8 cellular contexts compared by ENCODE assay signal in the genomic region with DNA sequence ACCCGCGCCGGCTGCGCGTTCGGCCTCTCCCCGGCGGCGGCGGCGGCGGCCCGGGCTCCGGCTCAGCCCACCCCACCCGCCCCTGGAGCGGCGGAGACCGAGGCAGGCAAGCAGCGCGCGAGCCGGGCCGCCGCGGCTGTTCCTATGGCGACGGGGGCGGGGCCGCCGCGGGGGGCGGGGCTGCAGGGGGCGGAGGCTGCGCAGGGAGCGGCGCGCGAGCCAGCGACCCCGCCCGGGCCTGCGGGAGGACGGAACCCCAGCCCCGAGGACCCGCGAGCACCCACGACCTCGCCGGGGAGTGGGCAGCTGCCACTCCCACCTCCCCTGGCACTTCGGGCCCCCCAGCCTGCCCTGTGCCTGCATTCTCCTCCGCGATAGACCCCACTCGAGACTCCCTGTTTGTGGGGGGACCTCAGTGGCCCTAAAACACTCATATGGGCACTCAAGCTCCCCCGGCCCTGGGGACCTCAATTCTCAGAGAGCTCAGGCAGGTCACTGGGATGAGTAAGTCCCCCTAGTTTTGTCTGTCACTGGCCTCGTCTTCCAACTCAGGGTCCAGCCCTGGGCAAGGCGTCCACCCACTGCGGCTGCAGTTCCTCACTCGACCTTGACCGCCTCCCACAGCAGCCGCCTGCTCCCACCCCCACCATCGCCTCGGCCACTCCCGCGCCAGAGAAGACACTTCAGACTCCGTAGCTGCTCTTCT. TPM values are rescaled to one million over a fixed set of nuclear protein-coding genes. Genes with fewer than 3 reads are reported as not detected.
DNase-seq lines count a peak whose midpoint lies in the region; ATAC-seq and TF ChIP-seq lines count a peak whose summit lies in the region.

A gene (minus strand): TSS at position 115 of the 706 bp plus-strand sequence. CDS start 597 bp downstream, outside the sequence.

- H3K4me1 ChIP-seq in adrenal gland (replicated peaks in 1 of 2) (peaks cover 54 to 60% of the 10 kb centered on the region in 2 donors), right atrium auricular region (peaks cover 0 to 61% of the 10 kb centered on the region in 2 donors)

- 4 to 28% (median 13%) methylated on average over 11 to 64 of the region's 65 CpGs for WGBS in adrenal gland, 4 donors

- DNase-seq in CD14-positive monocyte (ENCODE audit: low spot score) (peak; percentile 51), HK-2 (ENCODE audit: unreplicated experiment) (peak; percentile 71), adrenal gland (peak; percentile 83 to 91 (median 89)), right atrium auricular region (ENCODE audit: low spot score) (no peak), retina (peak; percentile 84)

- H3K27me3 Mint-ChIP-seq in CD14-positive monocyte (ENCODE audit: low read depth in 3 of 3), result peaks cover 13 to 19% (median 13%) of the 10 kb centered on the region in 3 donors
- no peaks in the 10 kb centered on the region for H3K27me3 Mint-ChIP-seq in T-helper 1 cell treated with Interleukin-12 subunit alpha and Interleukin-12 subunit beta and Interleukin-4 antibody, amounts not matched to agents 30 μg/mL and 1 μg/mL, for 36 hours (ENCODE audit: low read depth)

- H3K4me1 Mint-ChIP-seq in CD14-positive monocyte, result peaks cover 16% of the 10 kb centered on the region
- peaks cover 14% of the 10 kb centered on the region for H3K4me1 Mint-ChIP-seq in T-helper 1 cell treated with Interleukin-12 subunit alpha and Interleukin-12 subunit beta and Interleukin-4 antibody, amounts not matched to agents 30 μg/mL and 1 μg/mL, for 36 hours (ENCODE audit: low read depth)

- H3K9me3 Mint-ChIP-seq in CD14-positive monocyte, result peaks cover 0 to 2% (median 1%) of the 10 kb centered on the region in 7 donors
- H3K9me3 Mint-ChIP-seq in T-helper 1 cell treated with Interleukin-12 subunit alpha and Interleukin-12 subunit beta and Interleukin-4 antibody, amounts not matched to agents 30 μg/mL and 1 μg/mL, for 36 hours, result no peaks in the 10 kb centered on the region

- no peaks in the 10 kb centered on the region for H3K27me3 ChIP-seq in adrenal gland
- H3K27me3 ChIP-seq in right atrium auricular region, result no peaks in the 10 kb centered on the region

- intact Hi-C loops in CD14-positive monocyte (cut with micrococcal nuclease), result loop anchor here in 1 of 2 donors (10.0 kb wide), 1 partner anchor 1889 kb away; a partner anchor contains a TSS
- intact Hi-C loops in adrenal gland (cut with DNase I), result no loop called here

- TF ChIP-seq CTCF in CD14-positive monocyte (IDR thresholded peaks at IDR 0.05) (no peak), adrenal gland (IDR thresholded peaks at IDR 0.05) (peak in 3 of 6 experiments; percentile 7 to 31 (median 18)), right atrium auricular region (IDR thresholded peaks at IDR 0.05) (no peak)

- H3K27ac ChIP-seq in adrenal gland (peak within 1 kb of the TSS; percentile 53 to 94 (median 84)), right atrium auricular region (peak within 1 kb of the TSS in 1 of 2 donors; percentile 44)

- TF ChIP-seq POLR2A in adrenal gland (IDR thresholded peaks at IDR 0.05), result peak in 1 of 2 donors; percentile 67

- H3K27ac Mint-ChIP-seq in CD14-positive monocyte, result peak within 1 kb of the TSS in 3 of 7 donors; percentile 30 to 73 (median 45)
- peak within 1 kb of the TSS; percentile 76 for H3K27ac Mint-ChIP-seq in T-helper 1 cell treated with Interleukin-12 subunit alpha and Interleukin-12 subunit beta and Interleukin-4 antibody, amounts not matched to agents 30 μg/mL and 1 μg/mL, for 36 hours

- H3K36me3 ChIP-seq in adrenal gland (replicated peaks in 1 of 2), result peaks cover 0 to 20% of the 10 kb centered on the region in 2 donors
- peaks cover 24% of the 10 kb centered on the region for H3K36me3 ChIP-seq in right atrium auricular region

- ATAC-seq in HG02852 (IDR thresholded peaks at IDR 0.05; ENCODE audit: unreplicated experiment), result no peak
- no peak for ATAC-seq in HG03108 (IDR thresholded peaks at IDR 0.05; ENCODE audit: unreplicated experiment)

- peak within 1 kb of the TSS in 2 of 4 donors; percentile 26 to 71 for H3K4me3 ChIP-seq in adrenal gland
- peak within 1 kb of the TSS; percentile 26 to 54 for H3K4me3 ChIP-seq in right atrium auricular region

- H3K4me3 Mint-ChIP-seq in CD14-positive monocyte, result peak within 1 kb of the TSS; percentile 72 to 91
- H3K4me3 Mint-ChIP-seq in T-helper 1 cell treated with Interleukin-12 subunit alpha and Interleukin-12 subunit beta and Interleukin-4 antibody, amounts not matched to agents 30 μg/mL and 1 μg/mL, for 36 hours, result peak within 1 kb of the TSS; percentile 86

- H3K9me3 ChIP-seq in adrenal gland (replicated peaks in 1 of 3) (no peaks in the 10 kb centered on the region), right atrium auricular region (no peaks in the 10 kb centered on the region)

- H3K36me3 Mint-ChIP-seq in CD14-positive monocyte, result peaks cover 24 to 32% of the 10 kb centered on the region in 2 donors
- H3K36me3 Mint-ChIP-seq in T-helper 1 cell treated with Interleukin-12 subunit alpha and Interleukin-12 subunit beta and Interleukin-4 antibody, amounts not matched to agents 30 μg/mL and 1 μg/mL, for 36 hours (ENCODE audit: low read depth), result peaks cover 3% of the 10 kb centered on the region

RNA-seq across cellular contexts. Expression of the gene that starts here (rescaled TPM):
- not detected for polyA plus RNA-seq in CD14-positive monocyte
- total RNA-seq in adrenal gland, result 10 to 100 TPM in 5 of 8 donors, 1 to 10 TPM in 3; 2.4 to 17.9 (median 10.7) TPM
- polyA plus RNA-seq in adrenal gland, result 10 to 100 TPM in 2 of 3 donors, not detected in 1; 10.4 to 12.2 TPM
- 1 to 10 TPM; 1.7 to 4.2 TPM for total RNA-seq in right atrium auricular region

Comparison
In these comparisons a context has a peak if more than half of its experiments do, and no peak if none do; other contexts are left out.
1. Peak in DNase-seq in CD14-positive monocyte; RNA of the gene not detected or under 1 TPM.